ENCODE assay signal across 8 cellular contexts in the genomic region with DNA sequence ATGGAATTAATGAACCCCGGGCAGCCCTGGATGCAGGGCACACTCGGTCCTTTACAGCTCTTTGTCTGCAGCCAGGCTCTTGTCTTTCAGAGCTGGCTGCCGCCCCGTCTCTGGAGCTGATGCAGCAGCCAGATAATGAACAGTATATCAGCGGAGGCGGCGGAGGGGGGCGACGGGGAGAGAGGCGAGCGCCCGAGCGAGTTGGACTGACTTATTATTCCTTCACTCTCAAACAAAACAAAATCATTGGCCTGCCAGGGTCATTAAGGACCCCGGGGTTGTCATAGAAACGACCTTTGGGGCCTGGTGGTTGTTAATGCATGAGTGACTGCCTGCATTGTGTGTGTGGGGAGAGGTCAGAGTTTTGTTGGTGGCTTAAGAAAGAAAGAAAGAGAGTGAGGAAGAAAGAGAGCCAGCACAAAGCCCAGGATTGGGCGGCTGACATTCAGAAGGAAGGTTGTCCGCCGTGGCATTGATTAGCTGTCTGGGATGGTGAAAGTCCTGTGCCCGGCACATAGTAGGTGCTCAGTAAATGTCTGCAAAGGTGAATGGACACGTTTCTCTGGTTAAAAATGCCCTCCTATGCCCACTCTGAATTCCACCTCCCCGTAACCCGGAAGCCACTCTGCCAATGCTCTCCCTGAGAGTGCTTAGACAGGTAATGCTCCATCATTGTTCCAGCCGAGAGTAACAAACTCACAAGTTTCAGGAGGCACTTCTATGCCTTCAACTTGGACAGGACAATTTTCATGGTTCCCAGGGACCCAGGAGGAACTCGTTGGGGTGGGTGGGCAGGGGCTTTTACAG.
DNase-seq lines count a peak whose midpoint lies in the region; FAIRE-seq and TF ChIP-seq lines count a peak whose summit lies in the region.

No MANE protein-coding gene starts in this region.

- H3K79me2 ChIP-seq in MM.1S (ENCODE audit: low read length): no peaks in the 10 kb centered on the region

- no peak for FAIRE-seq in frontal cortex (lab: Jason Lieb, UNC)

- no peak overlapping the region for H3K27ac Mint-ChIP-seq in neural crest cell (ENCODE audit: unreplicated experiment)

- H3K27me3 ChIP-seq in MM.1S (replicated peaks; ENCODE audit: insufficient read depth, low read length): no peaks in the 10 kb centered on the region

- no peaks in the 10 kb centered on the region for H4K20me1 ChIP-seq in MM.1S (ENCODE audit: insufficient read depth, low read length)

- peaks cover 16% of the 10 kb centered on the region for H3F3A ChIP-seq in MM.1S (ENCODE audit: insufficient read depth, low read length)

- DNase-seq in Ammon's horn (ENCODE audit: low spot score) (peak; percentile 72), NCI-H526 treated with DMSO at 0.1 percent for 48 hours (lab: John Stamatoyannopoulos, UW) (peak; percentile 37), frontal cortex (ENCODE audit: low spot score in 2 of 2) (peak; percentile 5 to 29), neural crest cell (ENCODE audit: low read depth, low spot score) (peak; percentile 90), MM.1S (no peak), NCI-H1930 (lab: John Stamatoyannopoulos, UW) (no peak)
- no peak for DNase-seq in stimulated activated CD4-positive, alpha-beta T cell treated with anti-CD3 and anti-CD28 coated beads, Interleukin-15, amount 100 ng/mL, for 24 hours
- DNase-seq in stimulated activated CD8-positive, alpha-beta memory T cell treated with anti-CD3 and anti-CD28 coated beads, Interleukin-4, amount 100 ng/mL, for 48 hours: no peak

- H3K4me1 Mint-ChIP-seq in neural crest cell: peaks cover 16% of the 10 kb centered on the region

- no peaks in the 10 kb centered on the region for H3K36me3 Mint-ChIP-seq in neural crest cell (ENCODE audit: low read depth)

- H3K4me1 ChIP-seq in MM.1S (ENCODE audit: low read length): peaks cover 20% of the 10 kb centered on the region

- no peak overlapping the region for H3K4me3 ChIP-seq in MM.1S (ENCODE audit: low read length)

- H3K9me3 ChIP-seq in MM.1S (replicated peaks; ENCODE audit: insufficient read depth, low read length): no peaks in the 10 kb centered on the region

- H3K36me3 ChIP-seq in MM.1S (replicated peaks; ENCODE audit: insufficient read depth, low read length): no peaks in the 10 kb centered on the region

- no peak overlapping the region for H3K27ac ChIP-seq in MM.1S (ENCODE audit: low read length)

- H2AFZ ChIP-seq in MM.1S (ENCODE audit: low read length): no peak overlapping the region

- no peak overlapping the region for H3K4me3 Mint-ChIP-seq in neural crest cell

- no peak overlapping the region for H3K4me2 ChIP-seq in MM.1S (ENCODE audit: low read depth, low read length)

- TF ChIP-seq CTCF in neural crest cell (conservative IDR thresholded peaks at IDR 0.05) (no peak), MM.1S (IDR thresholded peaks at IDR 0.05; ENCODE audit: low read length) (no peak)

- no peaks in the 10 kb centered on the region for H3K9me3 Mint-ChIP-seq in neural crest cell

- H3K9ac ChIP-seq in MM.1S (ENCODE audit: low read length): no peak overlapping the region

- no peaks in the 10 kb centered on the region for H3K27me3 Mint-ChIP-seq in neural crest cell (ENCODE audit: low read depth)

- no peaks in the 10 kb centered on the region for H3K9me2 ChIP-seq in MM.1S (replicated peaks; ENCODE audit: insufficient read depth, low read length)

Comparison
In these comparisons a context has a peak if more than half of its experiments do, and no peak if none do; other contexts are left out.
1. DNase-seq: peak in Ammon's horn (single experiment), NCI-H526 treated with DMSO at 0.1 percent for 48 hours (single experiment), frontal cortex (2 of 2) and neural crest cell (single experiment); none in MM.1S (single experiment), NCI-H1930 (0 of 2), stimulated activated CD4-positive, alpha-beta T cell treated with anti-CD3 and anti-CD28 coated beads, Interleukin-15, amount 100 ng/mL, for 24 hours (single experiment) and stimulated activated CD8-positive, alpha-beta memory T cell treated with anti-CD3 and anti-CD28 coated beads, Interleukin-4, amount 100 ng/mL, for 48 hours (single experiment).